In genomic region chrX:132331000-132331399, GRCh38 we compare ENCODE assay signal across 1 cellular context.
A peak's percentile ranks its signal among the peaks of the same experiment; 100 is the strongest.
TF ChIP-seq lines count a peak whose summit lies in the region.

No MANE protein-coding gene starts in this region.

TF ChIP-seq in HepG2, 621 proteins besides CTCF, POLR2A, EP300 and RAD21 (continued from another document):
- TF ChIP-seq TCF12 (IDR thresholded peaks at IDR 0.05) (no peak), TCF12 (CRISPR knock-in tag; IDR thresholded peaks at IDR 0.05) (peak; percentile 75; the same call in 1 of the 2 replicates), ZNF138 (CRISPR knock-in tag; IDR thresholded peaks at IDR 0.05; ENCODE audit: low read depth) (no peak), SMARCE1 (IDR thresholded peaks at IDR 0.05; ENCODE audit: borderline replicate concordance) (no peak), PRMT3 (CRISPR knock-in tag; IDR thresholded peaks at IDR 0.05; ENCODE audit: borderline replicate concordance, low read depth) (no peak), HOMEZ (CRISPR knock-in tag; IDR thresholded peaks at IDR 0.05; ENCODE audit: low read depth) (peak; percentile 78; the same call in 1 of the 2 replicates)
- TF ChIP-seq, protein P1, sequence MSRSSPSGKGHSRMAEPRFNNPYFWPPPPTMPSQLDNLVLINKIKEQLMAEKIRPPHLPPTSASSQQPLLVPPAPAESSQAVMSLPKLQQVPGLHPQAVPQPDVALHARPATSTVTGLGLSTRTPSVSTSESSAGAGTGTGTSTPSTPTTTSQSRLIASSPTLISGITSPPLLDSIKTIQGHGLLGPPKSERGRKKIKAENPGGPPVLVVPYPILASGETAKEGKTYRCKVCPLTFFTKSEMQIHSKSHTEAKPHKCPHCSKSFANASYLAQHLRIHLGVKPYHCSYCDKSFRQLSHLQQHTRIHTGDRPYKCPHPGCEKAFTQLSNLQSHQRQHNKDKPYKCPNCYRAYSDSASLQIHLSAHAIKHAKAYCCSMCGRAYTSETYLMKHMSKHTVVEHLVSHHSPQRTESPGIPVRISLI (CRISPR knock-in tag; IDR thresholded peaks at IDR 0.05; ENCODE audit: borderline replicate concordance) = peak; percentile 57; the same call in 1 of the 2 replicates
